In genomic region chr2:73926493-73927327, GRCh38 we compare ENCODE assay signal across 8 cellular contexts. TPM values are rescaled to one million over a fixed set of nuclear protein-coding genes. Genes with fewer than 3 reads are reported as not detected.
DNase-seq lines count a peak whose midpoint lies in the region; ATAC-seq and TF ChIP-seq lines count a peak whose summit lies in the region.

DGUOK (plus strand) TSS chr2:73926880; CDS start chr2:73926911, 31 bp downstream.

- TF ChIP-seq CTCF in natural killer cell (IDR thresholded peaks at IDR 0.05): no peak

- H3K36me3 ChIP-seq in H7 (replicated peaks; ENCODE audit: control insufficient read depth, insufficient read depth, low read length): no peaks in the 10 kb centered on the region

- peak; percentile 98 for DNase-seq in ELF-1 (ENCODE audit: low read depth, low spot score)
- peak; percentile 92 for DNase-seq in H7
- peak; percentile 99 for DNase-seq in M059J (ENCODE audit: low read depth)
- DNase-seq in SHP77 (lab: John Stamatoyannopoulos, UW): peak; percentile 97 to 98
- peak; percentile 92 for DNase-seq in activated effector memory CD4-positive, alpha-beta T cell treated with Interleukin-2 at 50 U/mL for 16 hours
- DNase-seq in fibroblast of peridontal ligament (ENCODE audit: extremely low read depth): peak; percentile 99
- DNase-seq in natural killer cell: peak; percentile 95
- peak; percentile 96 for DNase-seq in stimulated activated naive CD4-positive, alpha-beta T cell treated with Interleukin-2 at 50 U/mL for 16 hours (lab: John Stamatoyannopoulos, UW)

- no peaks in the 10 kb centered on the region for H3K9me3 Mint-ChIP-seq in natural killer cell

- H3K27ac Mint-ChIP-seq in natural killer cell: peak within 1 kb of the TSS; percentile 95 to 96

- no peaks in the 10 kb centered on the region for H3K27me3 ChIP-seq in H7 (ENCODE audit: control insufficient read depth, insufficient read depth, low read length)

- intact Hi-C loops in natural killer cell (cut with micrococcal nuclease): loop anchor here (1.0 to 2.0 kb wide), 3 partner anchors 58 to 106 kb away; partner anchors contain the start of genes STAMBP and TET3

- H3K27me3 Mint-ChIP-seq in natural killer cell (ENCODE audit: low read depth in 2 of 2): no peaks in the 10 kb centered on the region

- peak; percentile 97 to 100 (median 98) for ATAC-seq in natural killer cell

- H3K36me3 Mint-ChIP-seq in natural killer cell: no peaks in the 10 kb centered on the region

- H3K4me3 Mint-ChIP-seq in natural killer cell: peak within 1 kb of the TSS; percentile 80

- peak within 1 kb of the TSS; percentile 91 for H3K4me3 ChIP-seq in H7 (ENCODE audit: insufficient read depth, low read depth, low read length)

- peaks cover 34 to 43% of the 10 kb centered on the region in 2 donors for H3K4me1 Mint-ChIP-seq in natural killer cell

RNA-seq across cellular contexts. Expression of gene DGUOK, which starts in this region (rescaled TPM):
- total RNA-seq in H7 (2014; rRNA removed; shearing (Covaris generic)): 80.7 and 82.9 TPM in 2 replicates
- 105 and 108 TPM in 2 replicates for total RNA-seq in M059J (2014; rRNA removed; shearing (Covaris generic))
- 10 to 100 TPM; 47.6 to 56.8 (median 54.8) TPM for total RNA-seq in natural killer cell

Comparison
In these comparisons a context has a peak if more than half of its experiments do, and no peak if none do; other contexts are left out.
1. Peak in every context shown above with its lines: DNase-seq, ATAC-seq and H3K4me3 ChIP-seq.